1 cellular context compared by ENCODE assay signal in genomic region chr10:17617031-17617911, GRCh38.
TF ChIP-seq lines count a peak whose summit lies in the region.

TSS of gene HACD1 (minus strand) at chr10:17617374. CDS start at chr10:17617339, 35 bp downstream.

TF ChIP-seq in HepG2, 621 proteins besides CTCF, POLR2A, EP300 and RAD21 (continued from another document and continues in another):
- TF ChIP-seq ZBTB40 (IDR thresholded peaks at IDR 0.05), result no peak
- TF ChIP-seq ZBTB40 (CRISPR knock-in tag; IDR thresholded peaks at IDR 0.05), result peak; percentile 39; the same call in 1 of the 2 replicates
- TF ChIP-seq ZNF557 (CRISPR knock-in tag; IDR thresholded peaks at IDR 0.05), result no peak
- TF ChIP-seq ZNF441 (CRISPR knock-in tag; IDR thresholded peaks at IDR 0.05; ENCODE audit: borderline replicate concordance), result peak; percentile 69; the same call in 1 of the 2 replicates
- no peak for TF ChIP-seq ZNF644 (CRISPR knock-in tag; IDR thresholded peaks at IDR 0.05; ENCODE audit: low read depth)
- TF ChIP-seq GTF3A (CRISPR knock-in tag; conservative IDR thresholded peaks at IDR 0.05), result no peak
- TF ChIP-seq NCOA2 (CRISPR knock-in tag; IDR thresholded peaks at IDR 0.05), result no peak
- TF ChIP-seq ELF4 (CRISPR knock-in tag; IDR thresholded peaks at IDR 0.05; ENCODE audit: borderline replicate concordance), result 0 out of 2 replicates have a peak, but pooled peaks have one; percentile 47
- TF ChIP-seq RERE (CRISPR knock-in tag; IDR thresholded peaks at IDR 0.05; ENCODE audit: low read depth), result no peak
- peak; percentile 55; the same call in 1 of the 2 replicates for TF ChIP-seq ZHX1 (CRISPR knock-in tag; IDR thresholded peaks at IDR 0.05; ENCODE audit: low read depth)
- no peak for TF ChIP-seq SIN3B (IDR thresholded peaks at IDR 0.05; ENCODE audit: low read length)
- no peak for TF ChIP-seq ZBTB37 (CRISPR knock-in tag; IDR thresholded peaks at IDR 0.05)
- TF ChIP-seq DNMT1 (CRISPR knock-in tag; IDR thresholded peaks at IDR 0.05), result no peak
- no peak for TF ChIP-seq ZNF580 (CRISPR knock-in tag; IDR thresholded peaks at IDR 0.05; ENCODE audit: borderline replicate concordance, low read depth)
- no peak for TF ChIP-seq ATF2 (CRISPR knock-in tag; IDR thresholded peaks at IDR 0.05)
- TF ChIP-seq SMYD3 (CRISPR knock-in tag; IDR thresholded peaks at IDR 0.05), result no peak
- no peak for TF ChIP-seq KDM6A (CRISPR knock-in tag; IDR thresholded peaks at IDR 0.05; ENCODE audit: low read depth)
- TF ChIP-seq THAP8 (CRISPR knock-in tag; IDR thresholded peaks at IDR 0.05; ENCODE audit: borderline replicate concordance), result no peak
- TF ChIP-seq POGZ (CRISPR knock-in tag; IDR thresholded peaks at IDR 0.05), result peak; percentile 66; the same call in 1 of the 2 replicates
- no peak for TF ChIP-seq GABPA (IDR thresholded peaks at IDR 0.05; ENCODE audit: low read depth, low read length)
- peak; percentile 64; the same call in 1 of the 2 replicates for TF ChIP-seq GABPA (CRISPR knock-in tag; IDR thresholded peaks at IDR 0.05; ENCODE audit: low read depth)
- TF ChIP-seq NFE2L1 (CRISPR knock-in tag; IDR thresholded peaks at IDR 0.05; ENCODE audit: borderline replicate concordance), result no peak
- TF ChIP-seq ZNF333 (CRISPR knock-in tag; IDR thresholded peaks at IDR 0.05; ENCODE audit: borderline replicate concordance), result no peak
- no peak for TF ChIP-seq ARID3A (IDR thresholded peaks at IDR 0.05; ENCODE audit: low read depth, low read length)
- no peak for TF ChIP-seq ZKSCAN1 (IDR thresholded peaks at IDR 0.05; ENCODE audit: low read length)
